In genomic region chr17:74945543-74945942, GRCh38 we compare ENCODE assay signal across 25 cellular contexts. TPM values are rescaled to one million over a fixed set of nuclear protein-coding genes. Genes with fewer than 3 reads are reported as not detected.
DNase-seq lines count a peak whose midpoint lies in the region; ATAC-seq, FAIRE-seq and TF ChIP-seq lines count a peak whose summit lies in the region.
"Had no signal": no experiment of that assay in that cellular context is flagged by ENCODE, and none has a peak within 500 bp of the region (broad histone marks: within the 10 kb centered on the region; RNA-seq: fewer than 3 reads in every experiment).

No MANE protein-coding gene starts in this region.

- TF ChIP-seq CTCF in GM13976 (IDR thresholded peaks at IDR 0.05; ENCODE audit: borderline replicate concordance, control extremely low read depth, extremely low read depth, insufficient read depth, missing control alignments) (no peak), K562 (IDR thresholded peaks at IDR 0.05 in 2 of 3, conservative IDR thresholded peaks at IDR 0.05 in 1 of 3; ENCODE audit: insufficient read depth in 2 of 3, low read depth in 1 of 3, low read length in 3 of 3) (no peak)

- TF ChIP-seq POLR2A in K562 (conservative IDR thresholded peaks at IDR 0.05) (no peak), GM18505 (IDR thresholded peaks at IDR 0.05; ENCODE audit: borderline replicate concordance, extremely low read depth, insufficient read depth, insufficient read length) (no peak)

- H3K9ac ChIP-seq in K562 (ENCODE audit: insufficient read depth in 1 of 2, low read depth in 2 of 2, low read length in 2 of 2) = no peak overlapping the region

- H3K36me3 ChIP-seq in K562 (ENCODE audit: control insufficient read depth, insufficient read depth, low read length) (no peaks in the 10 kb centered on the region), SJCRH30 (no peaks in the 10 kb centered on the region)

- no peak for TF ChIP-seq EP300 in K562 (IDR thresholded peaks at IDR 0.05; ENCODE audit: low read length)

- in situ Hi-C loops in GM13976 (cut with MboI; ENCODE audit: low sequenced_read_pairs, unreplicated experiment) = no loop called here
- in situ Hi-C loops in K562 (cut with MboI) = no loop called here

- H3K79me2 ChIP-seq in K562 (ENCODE audit: control insufficient read depth, insufficient read depth, low read length) = no peaks in the 10 kb centered on the region

- H2AFZ ChIP-seq in K562 (ENCODE audit: low read depth, low read length) = no peak overlapping the region

- no peak for TF ChIP-seq RAD21 in K562 (CRISPR knock-in tag; conservative IDR thresholded peaks at IDR 0.05 in 1 of 2, IDR thresholded peaks at IDR 0.05 in 1 of 2)

- H3K9me1 ChIP-seq in K562 (ENCODE audit: control insufficient read depth, insufficient read depth, low read length) = no peaks in the 10 kb centered on the region

- ATAC-seq in HG02798 (IDR thresholded peaks at IDR 0.05; ENCODE audit: poor library complexity, unreplicated experiment) = peak; percentile 53
- no peak for ATAC-seq in K562
- no peak for ATAC-seq in GM18505 (IDR thresholded peaks at IDR 0.05; ENCODE audit: unreplicated experiment)
- ATAC-seq: activated T-cell treated with anti-CD3 and anti-CD28 coated beads, Interleukin-2, amount 50 U/mL, for 4 hours had no signal

- under 1% methylated on average over 6 of the region's 6 CpGs for WGBS in K562 (ENCODE audit: insufficient coverage, low coverage, missing lambda C conversion rate)

- H3K4me3 ChIP-seq in K562 = no peak overlapping the region
- H3K4me3 ChIP-seq in SJCRH30 = no peak overlapping the region
- H3K4me3 ChIP-seq: coronary artery had no signal

- H3K9me3 ChIP-seq in K562 (replicated peaks; ENCODE audit: control insufficient read depth, insufficient read depth, low read depth, low read length) (no peaks in the 10 kb centered on the region), SJCRH30 (replicated peaks) (no peaks in the 10 kb centered on the region)

- no peaks in the 10 kb centered on the region for H4K20me1 ChIP-seq in K562 (replicated peaks; ENCODE audit: control insufficient read depth, insufficient read depth, low read length)

- H3K27me3 ChIP-seq in K562 (ENCODE audit: control insufficient read depth in 2 of 2, insufficient read depth in 2 of 2, low read length in 2 of 2) (peaks cover 37 to 80% of the 10 kb centered on the region in 2 experiments), SJCRH30 (peaks cover 17% of the 10 kb centered on the region)

- H3K27ac ChIP-seq in K562 (ENCODE audit: extremely low read depth, low read depth, low read length) (no peak overlapping the region), SJCRH30 (no peak overlapping the region)
- H3K27ac ChIP-seq: coronary artery had no signal

- POLR2A ChIA-PET in K562 (lab: Yijun Ruan, JAX) = interaction anchor here (0.7 kb wide), 1 partner anchor 18 kb away, joined by 3 read pairs; no protein-coding TSS in a partner anchor

- no peak overlapping the region for H3K4me2 ChIP-seq in K562 (ENCODE audit: insufficient read depth, low read length)

- no peak for FAIRE-seq in K562 (lab: Jason Lieb, UNC)
- FAIRE-seq: endothelial cell of umbilical vein had no signal

- DNase-seq in GM13976 (ENCODE audit: low spot score) = peak; percentile 85
- DNase-seq in GM19238 (ENCODE audit: insufficient read length, low spot score) = peak; percentile 47
- no peak for DNase-seq in K562 (ENCODE audit: extremely low read depth in 1 of 4, low spot score in 3 of 4)
- no peak for DNase-seq in SJCRH30
- no peak for DNase-seq in RPMI8226
- no peak for DNase-seq in NCI-H187 treated with DMSO at 0.1 percent for 48 hours (lab: John Stamatoyannopoulos, UW)
- DNase-seq: activated CD4-positive, alpha-beta memory T cell treated with anti-CD3 and anti-CD28 coated beads, Interleukin-2, amount 10 ng/mL, durations not matched to agents 7 days and 5 days; activated T-cell treated with anti-CD3 and anti-CD28 coated beads, Interleukin-2, amount 50 U/mL, for 4 hours; DND-41; foreskin fibroblast; hippocampal formation; mesenchymal stem cell; NCI-H1694; SHP77 treated with DMSO at 0.1 percent for 48 hours; stimulated activated CD4-positive, alpha-beta T cell treated with anti-CD3 and anti-CD28 coated beads, Interleukin-4, amount 100 ng/mL, for 1 hour; substantia nigra had no signal

- H3K4me1 ChIP-seq in K562 (replicated peaks in 1 of 2; ENCODE audit: control insufficient read depth in 2 of 2, insufficient read depth in 2 of 2, low read length in 2 of 2) = peaks cover 0 to 19% of the 10 kb centered on the region in 2 experiments; a peak in 2 of 5 replicates
- H3K4me1 ChIP-seq in SJCRH30 = no peaks in the 10 kb centered on the region

- no TSS peak for BruUV-seq in K562 (replicated peaks; lab: Mats Ljungman, UMichigan)

- CTCF ChIA-PET in K562 (lab: Yijun Ruan, JAX; ENCODE audit: low intra/inter-chr PET ratio) = no interaction called here

- intact Hi-C loops in K562 (cut with micrococcal nuclease) = no loop called here

RNA-seq across cellular contexts. Expression of gene OTOP3, which starts 9.8 kb away (rescaled TPM):
- not detected in 2 replicates for total RNA-seq in K562 (2011; cell fraction: chromatin; rRNA removed; ENCODE audit: low replicate concordance)
- total RNA-seq in K562 (2011; cell fraction: nucleolus; rRNA removed) = not detected in 2 replicates
- not detected in 2 replicates for total RNA-seq in K562 (2011; cell fraction: nucleoplasm; rRNA removed)
- total RNA-seq in K562 (2014; rRNA removed) (not detected in 2 replicates), K562 (2014; rRNA removed; fragmentation: Illumina TruSeq; extraction: Trizol) (not detected in 2 replicates), K562 (2015; rRNA removed; fragmentation: Illumina TruSeq; extraction: Trizol) (not detected in 2 replicates), K562 (2021) (not detected in 2 replicates)
- polyA plus RNA-seq in K562 (2011; rRNA removed) (not detected in 2 replicates), K562 (2014; fragmentation: Illumina TruSeq; extraction: Trizol) (not detected in 2 replicates), K562 (2014; fragmentation: Nextera tagmentation; extraction: Ambion mirVana) (not detected), K562 (2014; rRNA removed) (not detected in 2 replicates)
- polyA plus RNA-seq in K562 (2011; cell fraction: cytosol; rRNA removed) = not detected in 2 replicates
- polyA plus RNA-seq in K562 (2011; cell fraction: nucleus; rRNA removed) = not detected in 2 replicates
- polyA plus RNA-seq in K562 (2012) = not detected in 2 replicates
- not detected in 2 replicates for polyA minus RNA-seq in K562 (2011; rRNA and poly(A)+ RNA removed)
- not detected in 2 replicates for polyA minus RNA-seq in K562 (2011; cell fraction: cytosol; rRNA and poly(A)+ RNA removed)
- not detected in 2 replicates for polyA minus RNA-seq in K562 (2011; cell fraction: nucleus; rRNA and poly(A)+ RNA removed)
- not detected in 2 replicates for total RNA-seq in SJCRH30 (2014; rRNA removed; shearing (Covaris generic))
- total RNA-seq: activated CD4-positive, alpha-beta memory T cell treated with anti-CD3 and anti-CD28 coated beads, Interleukin-2, amount 10 ng/mL, durations not matched to agents 7 days and 5 days; activated T-cell treated with anti-CD3 and anti-CD28 coated beads, Interleukin-2, amount 50 U/mL, for 4 hours; endothelial cell of umbilical vein; M059J; NCI-H460; skeletal muscle tissue; T-helper 1 cell treated with Interleukin-12 subunit alpha and Interleukin-12 subunit beta and Interleukin-4 antibody, amounts not matched to agents 30 ng/mL and 1 ng/mL, for 36 hours had no signal
- polyA plus RNA-seq: endothelial cell of umbilical vein had no signal

RNA-seq across cellular contexts. Expression of gene OTOP2, which starts 21.5 kb away (rescaled TPM):
- total RNA-seq in K562 (2011; cell fraction: chromatin; rRNA removed; ENCODE audit: low replicate concordance) = 0.40 and 0.51 TPM in 2 replicates
- total RNA-seq in K562 (2011; cell fraction: nucleolus; rRNA removed) = 0.17 and 0.26 TPM in 2 replicates
- total RNA-seq in K562 (2011; cell fraction: nucleoplasm; rRNA removed) = 0.46 TPM in 1 of 2 replicates, not detected in the other
- not detected in 2 replicates for total RNA-seq in K562 (2014; rRNA removed)
- total RNA-seq in K562 (2014; rRNA removed; fragmentation: Illumina TruSeq; extraction: Trizol) = 0.11 TPM in 1 of 2 replicates, not detected in the other
- total RNA-seq in K562 (2015; rRNA removed; fragmentation: Illumina TruSeq; extraction: Trizol) = 0.19 and 0.36 TPM in 2 replicates
- 0.18 and 0.27 TPM in 2 replicates for total RNA-seq in K562 (2021)
- polyA plus RNA-seq in K562 (2011; rRNA removed) = 0.28 and 0.31 TPM in 2 replicates
- 0.28 and 0.42 TPM in 2 replicates for polyA plus RNA-seq in K562 (2011; cell fraction: cytosol; rRNA removed)
- 1.1 and 1.2 TPM in 2 replicates for polyA plus RNA-seq in K562 (2011; cell fraction: nucleus; rRNA removed)
- polyA plus RNA-seq in K562 (2012) = 0.35 and 0.68 TPM in 2 replicates
- polyA plus RNA-seq in K562 (2014; fragmentation: Illumina TruSeq; extraction: Trizol) = 0.25 TPM in 1 of 2 replicates, not detected in the other
- under 1 TPM; 0.04 to 0.06 TPM for polyA plus RNA-seq in K562 (2014; fragmentation: Nextera tagmentation; extraction: Ambion mirVana)
- 0.08 and 0.09 TPM in 2 replicates for polyA plus RNA-seq in K562 (2014; rRNA removed)
- 0.09 TPM in 1 of 2 replicates, not detected in the other for polyA minus RNA-seq in K562 (2011; rRNA and poly(A)+ RNA removed)
- polyA minus RNA-seq in K562 (2011; cell fraction: cytosol; rRNA and poly(A)+ RNA removed) = not detected in 2 replicates
- polyA minus RNA-seq in K562 (2011; cell fraction: nucleus; rRNA and poly(A)+ RNA removed) = 0.27 and 0.33 TPM in 2 replicates
- total RNA-seq in SJCRH30 (2014; rRNA removed; shearing (Covaris generic)) = not detected in 2 replicates
- total RNA-seq: activated CD4-positive, alpha-beta memory T cell treated with anti-CD3 and anti-CD28 coated beads, Interleukin-2, amount 10 ng/mL, durations not matched to agents 7 days and 5 days; activated T-cell treated with anti-CD3 and anti-CD28 coated beads, Interleukin-2, amount 50 U/mL, for 4 hours; endothelial cell of umbilical vein; M059J; NCI-H460; skeletal muscle tissue; T-helper 1 cell treated with Interleukin-12 subunit alpha and Interleukin-12 subunit beta and Interleukin-4 antibody, amounts not matched to agents 30 ng/mL and 1 ng/mL, for 36 hours had no signal
- polyA plus RNA-seq: endothelial cell of umbilical vein, keratinocyte had no signal

RNA-seq across cellular contexts. Expression of gene USH1G, which starts 22.5 kb away (rescaled TPM):
- 2.8 and 9.8 TPM in 2 replicates for total RNA-seq in K562 (2011; cell fraction: chromatin; rRNA removed; ENCODE audit: low replicate concordance)
- total RNA-seq in K562 (2011; cell fraction: nucleolus; rRNA removed) = 7.1 and 8.3 TPM in 2 replicates
- 4.5 and 5.5 TPM in 2 replicates for total RNA-seq in K562 (2011; cell fraction: nucleoplasm; rRNA removed)
- total RNA-seq in K562 (2014; rRNA removed) = 0.64 and 1.2 TPM in 2 replicates
- 0.16 and 0.22 TPM in 2 replicates for total RNA-seq in K562 (2014; rRNA removed; fragmentation: Illumina TruSeq; extraction: Trizol)
- total RNA-seq in K562 (2015; rRNA removed; fragmentation: Illumina TruSeq; extraction: Trizol) = 0.43 and 0.53 TPM in 2 replicates
- total RNA-seq in K562 (2021) = 1.00 and 1.4 TPM in 2 replicates
- polyA plus RNA-seq in K562 (2011; rRNA removed) = 0.57 and 0.77 TPM in 2 replicates
- polyA plus RNA-seq in K562 (2011; cell fraction: cytosol; rRNA removed) = 0.65 and 1.9 TPM in 2 replicates
- polyA plus RNA-seq in K562 (2011; cell fraction: nucleus; rRNA removed) = 1.2 and 2.7 TPM in 2 replicates
- 1.5 and 2.1 TPM in 2 replicates for polyA plus RNA-seq in K562 (2012)
- polyA plus RNA-seq in K562 (2014; fragmentation: Illumina TruSeq; extraction: Trizol) = 0.42 and 0.71 TPM in 2 replicates
- polyA plus RNA-seq in K562 (2014; fragmentation: Nextera tagmentation; extraction: Ambion mirVana) = not detected
- polyA plus RNA-seq in K562 (2014; rRNA removed) = 0.57 and 0.69 TPM in 2 replicates
- 4.8 and 11.0 TPM in 2 replicates for polyA minus RNA-seq in K562 (2011; rRNA and poly(A)+ RNA removed)
- 0.82 and 1.6 TPM in 2 replicates for polyA minus RNA-seq in K562 (2011; cell fraction: cytosol; rRNA and poly(A)+ RNA removed)
- 4.0 and 5.0 TPM in 2 replicates for polyA minus RNA-seq in K562 (2011; cell fraction: nucleus; rRNA and poly(A)+ RNA removed)
- 0.08 and 0.14 TPM in 2 replicates for total RNA-seq in SJCRH30 (2014; rRNA removed; shearing (Covaris generic))
- total RNA-seq: activated CD4-positive, alpha-beta memory T cell treated with anti-CD3 and anti-CD28 coated beads, Interleukin-2, amount 10 ng/mL, durations not matched to agents 7 days and 5 days; activated T-cell treated with anti-CD3 and anti-CD28 coated beads, Interleukin-2, amount 50 U/mL, for 4 hours; endothelial cell of umbilical vein; M059J; NCI-H460; T-helper 1 cell treated with Interleukin-12 subunit alpha and Interleukin-12 subunit beta and Interleukin-4 antibody, amounts not matched to agents 30 ng/mL and 1 ng/mL, for 36 hours had no signal
- polyA plus RNA-seq: endothelial cell of umbilical vein had no signal

RNA-seq across cellular contexts. Expression of gene HID1, which starts 27.0 kb away (rescaled TPM):
- 1.1 and 7.8 TPM in 2 replicates for total RNA-seq in K562 (2011; cell fraction: chromatin; rRNA removed; ENCODE audit: low replicate concordance)
- 2.2 and 4.0 TPM in 2 replicates for total RNA-seq in K562 (2011; cell fraction: nucleolus; rRNA removed)
- 2.1 and 2.5 TPM in 2 replicates for total RNA-seq in K562 (2011; cell fraction: nucleoplasm; rRNA removed)
- total RNA-seq in K562 (2014; rRNA removed) (0.04 and 0.14 TPM in 2 replicates), K562 (2014; rRNA removed; fragmentation: Illumina TruSeq; extraction: Trizol) (0.19 TPM in 1 of 2 replicates, not detected in the other), K562 (2015; rRNA removed; fragmentation: Illumina TruSeq; extraction: Trizol) (0.15 and 0.54 TPM in 2 replicates), K562 (2021) (0.91 and 1.2 TPM in 2 replicates)
- polyA plus RNA-seq in K562 (2011; rRNA removed) (0.53 and 1.4 TPM in 2 replicates), K562 (2014; fragmentation: Illumina TruSeq; extraction: Trizol) (0.53 and 0.71 TPM in 2 replicates), K562 (2014; fragmentation: Nextera tagmentation; extraction: Ambion mirVana) (under 1 TPM in 1 of 2 experiments, not detected in 1; 0.15 TPM), K562 (2014; rRNA removed) (1.1 and 2.1 TPM in 2 replicates)
- polyA plus RNA-seq in K562 (2011; cell fraction: cytosol; rRNA removed) = 0.32 and 1.4 TPM in 2 replicates
- polyA plus RNA-seq in K562 (2011; cell fraction: nucleus; rRNA removed) = 7.9 and 8.7 TPM in 2 replicates
- 1.3 and 3.5 TPM in 2 replicates for polyA plus RNA-seq in K562 (2012)
- 0.75 and 1.2 TPM in 2 replicates for polyA minus RNA-seq in K562 (2011; rRNA and poly(A)+ RNA removed)
- 1.4 TPM in 1 of 2 replicates, not detected in the other for polyA minus RNA-seq in K562 (2011; cell fraction: cytosol; rRNA and poly(A)+ RNA removed)
- polyA minus RNA-seq in K562 (2011; cell fraction: nucleus; rRNA and poly(A)+ RNA removed) = 1.6 and 1.7 TPM in 2 replicates
- total RNA-seq in SJCRH30 (2014; rRNA removed; shearing (Covaris generic)) = 0.71 and 1.7 TPM in 2 replicates

RNA-seq across cellular contexts. Expression of gene CDR2L, which starts 41.9 kb away (rescaled TPM):
- 1.3 and 5.0 TPM in 2 replicates for total RNA-seq in K562 (2011; cell fraction: chromatin; rRNA removed; ENCODE audit: low replicate concordance)
- total RNA-seq in K562 (2011; cell fraction: nucleolus; rRNA removed) = 3.9 and 4.0 TPM in 2 replicates
- 2.5 and 3.4 TPM in 2 replicates for total RNA-seq in K562 (2011; cell fraction: nucleoplasm; rRNA removed)
- total RNA-seq in K562 (2014; rRNA removed) (8.8 and 9.8 TPM in 2 replicates), K562 (2014; rRNA removed; fragmentation: Illumina TruSeq; extraction: Trizol) (2.0 and 2.7 TPM in 2 replicates), K562 (2015; rRNA removed; fragmentation: Illumina TruSeq; extraction: Trizol) (4.0 and 4.3 TPM in 2 replicates), K562 (2021) (15.5 and 16.0 TPM in 2 replicates)
- polyA plus RNA-seq in K562 (2011; rRNA removed) (3.1 and 5.5 TPM in 2 replicates), K562 (2014; fragmentation: Illumina TruSeq; extraction: Trizol) (7.3 and 8.9 TPM in 2 replicates), K562 (2014; fragmentation: Nextera tagmentation; extraction: Ambion mirVana) (1 to 10 TPM; 5.3 to 8.2 TPM), K562 (2014; rRNA removed) (8.0 and 9.8 TPM in 2 replicates)
- 6.0 and 8.6 TPM in 2 replicates for polyA plus RNA-seq in K562 (2011; cell fraction: cytosol; rRNA removed)
- polyA plus RNA-seq in K562 (2011; cell fraction: nucleus; rRNA removed) = 6.9 and 7.8 TPM in 2 replicates
- polyA plus RNA-seq in K562 (2012) = 6.1 and 7.1 TPM in 2 replicates
- polyA minus RNA-seq in K562 (2011; rRNA and poly(A)+ RNA removed) = 1.8 and 2.2 TPM in 2 replicates
- polyA minus RNA-seq in K562 (2011; cell fraction: cytosol; rRNA and poly(A)+ RNA removed) = 4.5 and 6.5 TPM in 2 replicates
- polyA minus RNA-seq in K562 (2011; cell fraction: nucleus; rRNA and poly(A)+ RNA removed) = 1.5 and 1.7 TPM in 2 replicates
- total RNA-seq in SJCRH30 (2014; rRNA removed; shearing (Covaris generic)) = 10.9 and 11.3 TPM in 2 replicates

Comparison
In these comparisons a context has a peak if more than half of its experiments do, and no peak if none do; other contexts are left out.
1. DNase-seq: peak in GM13976 (single experiment) and GM19238 (single experiment); none in K562 (0 of 4), SJCRH30 (0 of 2), RPMI8226 (single experiment) and NCI-H187 treated with DMSO at 0.1 percent for 48 hours (single experiment).